1 cellular context compared by ENCODE assay signal in genomic region chr1:145964328-145965118, GRCh38.
TF ChIP-seq lines count a peak whose summit lies in the region.

TSS of gene ANKRD34A (minus strand) at chr1:145964575. CDS start at chr1:145961759, 2,816 bp downstream.
TSS of gene POLR3GL (plus strand) at chr1:145964690. CDS start at chr1:145974866, 10,176 bp downstream.

TF ChIP-seq in K562, 482 proteins besides CTCF, POLR2A, EP300 and RAD21 (continued from another document and continues in another):
- TF ChIP-seq BCLAF1 (IDR thresholded peaks at IDR 0.05; ENCODE audit: borderline replicate concordance in 1 of 2, control insufficient read depth in 1 of 2, low read depth in 2 of 2, low read length in 1 of 2) (no peak), ZNF12 (CRISPR knock-in tag; IDR thresholded peaks at IDR 0.05) (peak; percentile 46; the same call in 1 of the 2 replicates), KLF10 (CRISPR knock-in tag; IDR thresholded peaks at IDR 0.05) (no peak), ZBTB34 (CRISPR knock-in tag; IDR thresholded peaks at IDR 0.05) (no peak), TSC22D4 (tag; IDR thresholded peaks at IDR 0.05) (no peak), NR3C1 (CRISPR knock-in tag; IDR thresholded peaks at IDR 0.05) (no peak), KLF1 (tag; IDR thresholded peaks at IDR 0.05) (no peak), FOXP4 (CRISPR knock-in tag; IDR thresholded peaks at IDR 0.05; ENCODE audit: borderline replicate concordance) (no peak), MLLT1 (IDR thresholded peaks at IDR 0.05) (peak in 1 of 2 experiments; percentile 37; a peak in 1 of 4 replicates), BCL6 (CRISPR knock-in tag; IDR thresholded peaks at IDR 0.05) (no peak), CCAR2 (IDR thresholded peaks at IDR 0.05; ENCODE audit: low read depth, low read length) (no peak), ZNF212 (CRISPR knock-in tag; IDR thresholded peaks at IDR 0.05) (no peak), ELK3 (CRISPR knock-in tag; IDR thresholded peaks at IDR 0.05) (no peak), CUX1 (CRISPR knock-in tag; IDR thresholded peaks at IDR 0.05) (no peak), NFE2L1 (tag; IDR thresholded peaks at IDR 0.05; ENCODE audit: borderline replicate concordance, low read depth) (no peak), RNF2 (IDR thresholded peaks at IDR 0.05) (peak; percentile 31; the same call in 1 of the 2 replicates), ZSCAN29 (IDR thresholded peaks at IDR 0.05) (no peak), KLF16 (IDR thresholded peaks at IDR 0.05) (no peak), ZNF644 (tag; IDR thresholded peaks at IDR 0.05; ENCODE audit: low read depth) (no peak), HNRNPH1 (optimal IDR thresholded peaks at IDR 0.05; ENCODE audit: low read depth, low read length) (no peak), THRB (CRISPR knock-in tag; conservative IDR thresholded peaks at IDR 0.05) (no peak), STAG1 (CRISPR knock-in tag; IDR thresholded peaks at IDR 0.05; ENCODE audit: borderline replicate concordance) (no peak), ZNF408 (CRISPR knock-in tag; IDR thresholded peaks at IDR 0.05; ENCODE audit: low read depth) (no peak), HES1 (IDR thresholded peaks at IDR 0.05; ENCODE audit: low read depth) (no peak), ZNF124 (CRISPR knock-in tag; IDR thresholded peaks at IDR 0.05) (no peak), PBX2 (CRISPR knock-in tag; IDR thresholded peaks at IDR 0.05; ENCODE audit: low read depth) (no peak), PBX2 (tag; conservative IDR thresholded peaks at IDR 0.05; ENCODE audit: low read depth) (0 out of 2 replicates have a peak, but pooled peaks have one; percentile 12), MTA3 (IDR thresholded peaks at IDR 0.05; ENCODE audit: borderline replicate concordance) (0 out of 2 replicates have a peak, but pooled peaks have one; percentile 51), RBM14 (IDR thresholded peaks at IDR 0.05; ENCODE audit: borderline replicate concordance, insufficient read depth, low read depth, low read length) (no peak), ASH1L (IDR thresholded peaks at IDR 0.05; ENCODE audit: borderline replicate concordance, low read depth, partially characterized antibody) (no peak), SNRNP70 (optimal IDR thresholded peaks at IDR 0.05; ENCODE audit: low read depth, low read length) (no peak), MCM5 (IDR thresholded peaks at IDR 0.05; ENCODE audit: low read depth) (no peak), ZNF655 (CRISPR knock-in tag; IDR thresholded peaks at IDR 0.05) (no peak), ZNF431 (CRISPR knock-in tag; IDR thresholded peaks at IDR 0.05) (no peak), NRF1 (conservative IDR thresholded peaks at IDR 0.05 in 1 of 2, IDR thresholded peaks at IDR 0.05 in 1 of 2) (peak; percentile 49 to 60), PURB (CRISPR knock-in tag; IDR thresholded peaks at IDR 0.05; ENCODE audit: low read depth) (no peak), ZNF717 (CRISPR knock-in tag; IDR thresholded peaks at IDR 0.05) (no peak), ZBED1 (IDR thresholded peaks at IDR 0.05) (0 out of 2 replicates have a peak, but pooled peaks have one; percentile 49), ZNF583 (CRISPR knock-in tag; IDR thresholded peaks at IDR 0.05) (no peak), GABPA (tag; conservative IDR thresholded peaks at IDR 0.05; ENCODE audit: low read depth) (peak; percentile 86)
